33 cellular contexts compared by ENCODE assay signal in the genomic region with DNA sequence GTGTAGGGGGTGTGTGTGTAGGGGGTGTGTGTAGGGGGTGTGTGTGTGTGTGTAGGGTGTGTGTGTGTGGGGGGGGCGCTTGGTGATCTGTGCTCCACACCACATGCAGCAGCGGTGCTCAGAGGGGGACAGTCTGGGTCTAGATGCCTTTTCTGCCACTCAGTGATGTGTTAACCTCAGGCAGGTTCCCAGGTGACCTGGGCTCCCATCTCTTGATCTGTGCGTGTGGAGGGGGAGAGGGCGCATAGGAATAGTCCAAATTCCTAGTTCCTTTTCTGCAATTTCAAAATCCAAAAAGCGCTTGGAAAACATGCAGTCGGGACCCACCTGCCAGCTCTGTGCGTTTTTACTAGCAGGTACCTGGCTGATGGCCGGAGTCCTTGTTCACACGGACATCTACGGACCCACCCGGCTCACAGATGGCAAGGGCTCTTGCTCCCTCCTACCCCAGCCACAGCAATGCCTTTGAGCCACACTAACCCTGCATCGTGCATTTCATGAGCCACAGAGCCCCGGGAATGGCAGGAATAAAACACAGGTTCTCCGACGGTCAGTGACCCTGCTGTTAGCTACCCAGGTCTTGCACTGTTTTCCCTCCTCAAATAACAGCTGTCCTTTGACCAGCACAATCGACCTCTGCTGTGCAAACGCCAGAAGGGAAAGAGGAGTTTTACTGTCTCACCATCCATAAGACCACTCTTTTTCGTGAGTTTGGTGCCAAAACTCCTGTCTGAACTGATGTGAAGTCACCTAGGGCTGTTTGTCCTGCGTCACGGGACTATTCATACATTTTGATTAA.
"Had no signal": no experiment of that assay in that cellular context is flagged by ENCODE, and none has a peak within 500 bp of the region (broad histone marks: within the 10 kb centered on the region; RNA-seq: fewer than 3 reads in every experiment).

No MANE protein-coding gene starts in this region.

- H3K9me3 ChIP-seq: Peyer's patch, SJSA1, SK-N-SH had no signal

- H3K27ac ChIP-seq: Peyer's patch, SJSA1 had no signal

- H3K4me1 Mint-ChIP-seq: activated T-helper 17 cell treated with anti-CD3 and anti-CD28 coated beads, Interleukin-2, amount 50 U/mL, for 72 hours had no signal

- H3K4me2 ChIP-seq: SK-N-SH had no signal

- FAIRE-seq: TTC549 had no signal

- H3K4me3 ChIP-seq: Peyer's patch, SJSA1 had no signal

- DNase-seq: activated CD4-positive, alpha-beta T cell treated with anti-CD3 and anti-CD28 coated beads, Interleukin-2, amount 10 ng/mL, durations not matched to agents 24 days and 14 days; activated CD4-positive, alpha-beta T cell treated with anti-CD3 and anti-CD28 coated beads, Interleukin-2, amount 50 U/mL, for 4 hours; activated CD8-positive, alpha-beta T cell treated with anti-CD3 and anti-CD28 coated beads for 36 hours; activated effector memory CD4-positive, alpha-beta T cell treated with anti-CD3 and anti-CD28 coated beads, Interleukin-2, amount 50 U/mL, for 16 hours; activated naive CD4-positive, alpha-beta T cell; activated naive CD4-positive, alpha-beta T cell treated with anti-CD3 and anti-CD28 coated beads, Interleukin-2, amount 50 U/mL, for 16 hours; activated naive CD8-positive, alpha-beta T cell treated with anti-CD3 and anti-CD28 coated beads for 36 hours; activated T-cell treated with anti-CD3 and anti-CD28 coated beads, Interleukin-2, amount 50 U/mL, for 1 hour; activated T-cell treated with anti-CD3 and anti-CD28 coated beads, Interleukin-2, amount 50 U/mL, for 72 hours; amniotic stem cell; aorta; Kasumi-1; KG1; MM.1S; MV-4-11; NCI-H1092; NCI-H1436 treated with DMSO at 0.1 percent for 48 hours; NCI-H187 treated with DMSO at 0.1 percent for 48 hours; NCI-H2081; NCI-H226; NCI-H446 treated with DMSO at 0.1 percent for 48 hours; NCI-H524 treated with DMSO at 0.1 percent for 48 hours; NCI-H774; PC-3; Peyer's patch; RPMI8226; SHP77 treated with DMSO at 0.1 percent for 48 hours; SK-N-SH had no signal

- H3K27me3 ChIP-seq: Peyer's patch, SJSA1 had no signal

- H3K27ac Mint-ChIP-seq: activated CD4-positive, alpha-beta T cell treated with anti-CD3 and anti-CD28 coated beads, Interleukin-2, amount 10 ng/mL, durations not matched to agents 24 days and 14 days; activated CD8-positive, alpha-beta T cell treated with anti-CD3 and anti-CD28 coated beads for 36 hours; activated naive CD8-positive, alpha-beta T cell treated with anti-CD3 and anti-CD28 coated beads for 36 hours; activated T-cell treated with anti-CD3 and anti-CD28 coated beads, Interleukin-2, amount 50 U/mL, for 72 hours; activated T-helper 17 cell treated with anti-CD3 and anti-CD28 coated beads, Interleukin-2, amount 50 U/mL, for 72 hours; T-helper 1 cell treated with Interleukin-12 subunit alpha and Interleukin-12 subunit beta and Interleukin-4 antibody, amounts not matched to agents 30 μg/mL and 1 μg/mL, for 36 hours; T-helper 2 cell treated with Interferon-gamma antibody and Interleukin-4, amounts not matched to agents 5 μg/mL and 100 μg/mL, for 36 hours had no signal

- H3K4me1 ChIP-seq: Peyer's patch, SJSA1 had no signal

- ATAC-seq: activated CD8-positive, alpha-beta T cell treated with anti-CD3 and anti-CD28 coated beads for 36 hours; activated T-cell treated with anti-CD3 and anti-CD28 coated beads, Interleukin-2, amount 50 U/mL, for 72 hours; activated T-helper 17 cell treated with anti-CD3 and anti-CD28 coated beads, Interleukin-2, amount 50 U/mL, for 72 hours; PC-3 had no signal

- H3K36me3 ChIP-seq: Peyer's patch, SJSA1 had no signal

- H3K36me3 Mint-ChIP-seq: activated naive CD8-positive, alpha-beta T cell treated with anti-CD3 and anti-CD28 coated beads for 36 hours had no signal

- H3K4me3 Mint-ChIP-seq: activated CD4-positive, alpha-beta T cell treated with anti-CD3 and anti-CD28 coated beads, Interleukin-2, amount 10 ng/mL, durations not matched to agents 24 days and 14 days; activated CD8-positive, alpha-beta T cell treated with anti-CD3 and anti-CD28 coated beads for 36 hours; activated naive CD8-positive, alpha-beta T cell treated with anti-CD3 and anti-CD28 coated beads for 36 hours; activated T-cell treated with anti-CD3 and anti-CD28 coated beads, Interleukin-2, amount 50 U/mL, for 72 hours; activated T-helper 17 cell treated with anti-CD3 and anti-CD28 coated beads, Interleukin-2, amount 50 U/mL, for 72 hours; T-helper 1 cell treated with Interleukin-12 subunit alpha and Interleukin-12 subunit beta and Interleukin-4 antibody, amounts not matched to agents 30 μg/mL and 1 μg/mL, for 36 hours; T-helper 2 cell treated with Interferon-gamma antibody and Interleukin-4, amounts not matched to agents 5 μg/mL and 100 μg/mL, for 36 hours had no signal

- H3K9ac ChIP-seq: SK-N-SH had no signal

- H3K9me3 Mint-ChIP-seq: activated CD4-positive, alpha-beta T cell treated with anti-CD3 and anti-CD28 coated beads, Interleukin-2, amount 10 ng/mL, durations not matched to agents 24 days and 14 days; activated CD8-positive, alpha-beta T cell treated with anti-CD3 and anti-CD28 coated beads for 36 hours; activated naive CD8-positive, alpha-beta T cell treated with anti-CD3 and anti-CD28 coated beads for 36 hours; activated T-cell treated with anti-CD3 and anti-CD28 coated beads, Interleukin-2, amount 50 U/mL, for 72 hours; activated T-helper 17 cell treated with anti-CD3 and anti-CD28 coated beads, Interleukin-2, amount 50 U/mL, for 72 hours; T-helper 1 cell treated with Interleukin-12 subunit alpha and Interleukin-12 subunit beta and Interleukin-4 antibody, amounts not matched to agents 30 μg/mL and 1 μg/mL, for 36 hours; T-helper 2 cell treated with Interferon-gamma antibody and Interleukin-4, amounts not matched to agents 5 μg/mL and 100 μg/mL, for 36 hours had no signal
